ENCODE assay signal across 8 cellular contexts in the genomic region with DNA sequence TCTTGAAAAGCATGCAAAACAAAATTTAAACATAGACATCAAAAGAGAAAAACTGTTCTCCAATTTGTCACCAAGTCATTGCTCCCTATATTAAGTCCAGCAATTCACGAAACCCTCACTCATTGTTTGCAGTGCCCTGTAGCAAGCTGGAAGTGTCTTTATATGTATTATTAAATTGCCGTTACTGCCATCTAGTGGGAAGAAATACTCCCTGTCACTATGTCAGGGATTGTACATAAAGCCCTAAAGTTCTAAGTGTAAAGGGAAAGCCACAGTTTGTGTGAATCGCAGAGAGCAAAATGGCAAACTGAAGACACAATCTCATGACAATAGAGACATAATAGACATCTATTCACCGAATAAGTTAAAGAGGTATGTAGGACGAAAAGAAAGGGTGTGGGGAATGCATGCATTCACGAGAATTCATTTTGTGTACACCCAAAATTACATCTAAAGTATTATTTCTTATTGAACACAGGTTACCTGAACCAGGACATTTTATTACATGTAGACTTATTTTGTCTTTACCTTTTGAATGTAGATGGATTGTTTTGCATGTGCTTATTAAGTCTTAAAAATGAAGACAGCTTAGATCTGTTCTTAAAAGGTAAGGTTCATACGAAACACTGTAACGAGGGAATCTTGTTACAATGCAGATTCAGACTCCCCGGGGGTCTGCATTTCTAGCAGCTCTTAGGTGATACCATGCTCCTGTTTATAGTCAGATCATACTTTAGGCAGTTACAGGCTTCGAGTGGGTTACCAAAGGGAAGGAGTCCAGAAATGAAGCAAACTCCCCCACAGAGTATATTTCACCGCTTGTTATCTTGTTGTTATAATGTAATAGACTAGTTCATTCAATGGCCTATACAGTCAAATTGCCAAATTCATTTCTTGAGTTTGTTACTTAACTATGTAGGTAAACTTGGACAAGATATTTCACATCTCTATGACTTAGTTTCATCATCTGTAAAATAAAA.
DNase-seq lines count a peak whose midpoint lies in the region; ATAC-seq and TF ChIP-seq lines count a peak whose summit lies in the region.

No MANE protein-coding gene starts in this region.

- H3K4me3 Mint-ChIP-seq in stimulated activated effector memory CD8-positive, alpha-beta T cell treated with anti-CD3 and anti-CD28 coated beads, Interleukin-12 subunit alpha, Interleukin-12 subunit beta, amount 100 ng/mL, for 72 hours = no peak overlapping the region

- no peaks in the 10 kb centered on the region for H3K36me3 Mint-ChIP-seq in stimulated activated effector memory CD8-positive, alpha-beta T cell treated with anti-CD3 and anti-CD28 coated beads, Interleukin-12 subunit alpha, Interleukin-12 subunit beta, amount 100 ng/mL, for 72 hours

- no peaks in the 10 kb centered on the region for H3K27me3 ChIP-seq in iPS DF 6.9 (ENCODE audit: control insufficient read depth, insufficient read depth, low read length)

- no peak overlapping the region for H3K4me3 ChIP-seq in astrocyte of the spinal cord (ENCODE audit: low read depth, low read length)
- no peak overlapping the region for H3K4me3 ChIP-seq in iPS DF 6.9 (ENCODE audit: low read length)

- no peak overlapping the region for H3K27ac Mint-ChIP-seq in stimulated activated effector memory CD8-positive, alpha-beta T cell treated with anti-CD3 and anti-CD28 coated beads, Interleukin-12 subunit alpha, Interleukin-12 subunit beta, amount 100 ng/mL, for 72 hours

- in situ Hi-C loops in astrocyte of the spinal cord (cut with HindIII; ENCODE audit: low sequenced_read_pairs) = no loop called here

- H3K36me3 ChIP-seq in iPS DF 6.9 (ENCODE audit: control insufficient read depth, insufficient read depth, low read length) = no peaks in the 10 kb centered on the region

- no CpG with 5 or more reads among the region's 11 CpGs for WGBS in iPS DF 6.9 (ENCODE audit: insufficient coverage, insufficient read length)

- H3K27ac ChIP-seq in iPS DF 6.9 (ENCODE audit: low read length) = no peak overlapping the region

- no peaks in the 10 kb centered on the region for H3K4me1 ChIP-seq in iPS DF 6.9 (ENCODE audit: control insufficient read depth, insufficient read depth, low read length)

- TF ChIP-seq CTCF in astrocyte of the spinal cord (IDR thresholded peaks at IDR 0.05; ENCODE audit: low read depth, low read length) = peak; percentile 59

- ATAC-seq in GM19324 (IDR thresholded peaks at IDR 0.05; ENCODE audit: low FRiP score, unreplicated experiment) (peak; percentile 51), HG03432 (IDR thresholded peaks at IDR 0.05; ENCODE audit: unreplicated experiment) (peak; percentile 93)
- ATAC-seq in stimulated activated effector memory CD8-positive, alpha-beta T cell treated with anti-CD3 and anti-CD28 coated beads, Interleukin-12 subunit alpha, Interleukin-12 subunit beta, amount 100 ng/mL, for 72 hours = peak; percentile 71

- DNase-seq in DMS 273 treated with DMSO at 0.1 percent for 48 hours (lab: John Stamatoyannopoulos, UW) = peak; percentile 56
- peak; percentile 91 for DNase-seq in NCI-H345 treated with DMSO at 0.1 percent for 48 hours (lab: John Stamatoyannopoulos, UW; ENCODE audit: unreplicated experiment)
- peak; percentile 88 for DNase-seq in astrocyte of the spinal cord (ENCODE audit: low read depth, low spot score)
- peak; percentile 29 for DNase-seq in iPS DF 6.9 (ENCODE audit: low read depth, low spot score)
- DNase-seq in stimulated activated effector memory CD8-positive, alpha-beta T cell treated with anti-CD3 and anti-CD28 coated beads, Interleukin-12 subunit alpha, Interleukin-12 subunit beta, amount 100 ng/mL, for 72 hours (ENCODE audit: low spot score in 2 of 2) = no peak
- DNase-seq in stimulated activated CD4-positive, alpha-beta T cell treated with anti-CD3 and anti-CD28 coated beads, Interleukin-4, amount 100 ng/mL, for 4 hours = no peak

- no peaks in the 10 kb centered on the region for H3K9me3 Mint-ChIP-seq in stimulated activated effector memory CD8-positive, alpha-beta T cell treated with anti-CD3 and anti-CD28 coated beads, Interleukin-12 subunit alpha, Interleukin-12 subunit beta, amount 100 ng/mL, for 72 hours

- H3K9me3 ChIP-seq in iPS DF 6.9 (ENCODE audit: control insufficient read depth, insufficient read depth, low read length) = no peaks in the 10 kb centered on the region

- H3K4me1 Mint-ChIP-seq in stimulated activated effector memory CD8-positive, alpha-beta T cell treated with anti-CD3 and anti-CD28 coated beads, Interleukin-12 subunit alpha, Interleukin-12 subunit beta, amount 100 ng/mL, for 72 hours = no peaks in the 10 kb centered on the region

Comparison
In these comparisons a context has a peak if more than half of its experiments do, and no peak if none do; other contexts are left out.
1. DNase-seq: peak in DMS 273 treated with DMSO at 0.1 percent for 48 hours (single experiment), NCI-H345 treated with DMSO at 0.1 percent for 48 hours (single experiment), astrocyte of the spinal cord (single experiment) and iPS DF 6.9 (single experiment); none in stimulated activated effector memory CD8-positive, alpha-beta T cell treated with anti-CD3 and anti-CD28 coated beads, Interleukin-12 subunit alpha, Interleukin-12 subunit beta, amount 100 ng/mL, for 72 hours (0 of 2) and stimulated activated CD4-positive, alpha-beta T cell treated with anti-CD3 and anti-CD28 coated beads, Interleukin-4, amount 100 ng/mL, for 4 hours (0 of 2).
2. Peak in every context shown above with its lines, with median percentiles within 50 percentile points of each other: ATAC-seq.